ENCODE assay signal across 2 cellular contexts in genomic region chr1:244830639-244831038, GRCh38.
A peak's percentile ranks its signal among the peaks of the same experiment; 100 is the strongest.
TF ChIP-seq lines count a peak whose summit lies in the region.

No MANE protein-coding gene starts in this region.

TF ChIP-seq in HEK293, 187 proteins besides CTCF, POLR2A, EP300 and RAD21:
- 0 out of 2 replicates have a peak, but pooled peaks have one; percentile 8 for TF ChIP-seq ZNF433 (tag by site-specific recombination; IDR thresholded peaks at IDR 0.05; ENCODE audit: low read depth)
- no peak for TF ChIP-seq ZNF664 (tag by site-specific recombination; IDR thresholded peaks at IDR 0.05)

TF ChIP-seq in GM12878, 131 proteins besides CTCF, POLR2A, EP300 and RAD21:
- TF ChIP-seq SRF (IDR thresholded peaks at IDR 0.05; ENCODE audit: low read depth in 2 of 2, low read length in 2 of 2), result peak in 1 of 2 experiments; percentile 78; a peak in 1 of 4 replicates
- TF ChIP-seq SIX5 (IDR thresholded peaks at IDR 0.05; ENCODE audit: low read depth, low read length, severe bottlenecking), result no peak
- TF ChIP-seq E2F4 (IDR thresholded peaks at IDR 0.05; ENCODE audit: low read depth, low read length), result no peak
- no peak for TF ChIP-seq ESRRA (IDR thresholded peaks at IDR 0.05; ENCODE audit: low read length)
- TF ChIP-seq HDAC6 (IDR thresholded peaks at IDR 0.05; ENCODE audit: unreplicated experiment), result no peak
- TF ChIP-seq JUNB (IDR thresholded peaks at IDR 0.05), result peak; percentile 77
